In the genomic region with DNA sequence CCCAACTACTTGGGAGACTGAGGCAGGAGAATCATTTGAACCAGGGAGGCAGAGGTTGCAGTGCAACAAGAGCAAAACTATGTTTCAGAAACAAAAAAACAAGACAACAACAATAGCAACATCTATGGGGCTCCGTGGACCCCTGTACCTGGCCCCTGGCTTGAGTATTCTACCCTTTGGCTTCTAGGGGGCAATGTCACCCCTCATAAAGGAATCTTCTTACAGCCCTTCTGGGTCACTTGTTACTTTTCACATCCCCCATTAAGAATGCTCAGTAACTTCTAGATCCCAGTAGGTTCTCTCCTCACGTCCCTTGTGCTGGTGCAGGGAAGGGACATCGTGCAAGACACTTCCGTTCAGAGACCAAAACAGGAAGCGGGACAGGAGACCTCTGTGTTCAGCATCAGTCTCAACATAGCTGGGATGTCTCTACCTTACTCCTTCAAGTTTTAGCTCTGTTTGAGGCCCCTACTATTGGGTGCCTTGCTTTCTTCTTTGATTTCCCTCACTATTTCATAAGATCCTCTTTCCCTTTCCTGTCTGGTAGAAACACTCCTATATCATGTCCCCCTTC, we compare ENCODE assay signal across 1 cellular context.
TF ChIP-seq lines count a peak whose summit lies in the region.

No MANE protein-coding gene starts in this region.

TF ChIP-seq in H1, 55 proteins besides CTCF, POLR2A, EP300 and RAD21 (continued from another document):
- TF ChIP-seq JUND (IDR thresholded peaks at IDR 0.05; ENCODE audit: low read length) (no peak), CHD1 (IDR thresholded peaks at IDR 0.05; ENCODE audit: low read depth, low read length) (no peak), TEAD4 (IDR thresholded peaks at IDR 0.05; ENCODE audit: low read depth, low read length) (no peak), SUZ12 (IDR thresholded peaks at IDR 0.05; ENCODE audit: low read length) (no peak), TAF7 (optimal IDR thresholded peaks at IDR 0.05; ENCODE audit: borderline replicate concordance, low read depth, low read length) (no peak), SP4 (IDR thresholded peaks at IDR 0.05; ENCODE audit: low read length) (no peak), GTF2F1 (IDR thresholded peaks at IDR 0.05; ENCODE audit: borderline replicate concordance, low read depth, low read length) (no peak), JUN (IDR thresholded peaks at IDR 0.05; ENCODE audit: low read depth, low read length) (no peak), SIX5 (IDR thresholded peaks at IDR 0.05; ENCODE audit: low read depth, low read length) (no peak), BRCA1 (IDR thresholded peaks at IDR 0.05; ENCODE audit: low read depth, low read length) (no peak), SRF (IDR thresholded peaks at IDR 0.05; ENCODE audit: low read depth, low read length) (no peak), CBX5 (IDR thresholded peaks at IDR 0.05; ENCODE audit: low read depth, low read length) (no peak)
- TF ChIP-seq, protein P1, sequence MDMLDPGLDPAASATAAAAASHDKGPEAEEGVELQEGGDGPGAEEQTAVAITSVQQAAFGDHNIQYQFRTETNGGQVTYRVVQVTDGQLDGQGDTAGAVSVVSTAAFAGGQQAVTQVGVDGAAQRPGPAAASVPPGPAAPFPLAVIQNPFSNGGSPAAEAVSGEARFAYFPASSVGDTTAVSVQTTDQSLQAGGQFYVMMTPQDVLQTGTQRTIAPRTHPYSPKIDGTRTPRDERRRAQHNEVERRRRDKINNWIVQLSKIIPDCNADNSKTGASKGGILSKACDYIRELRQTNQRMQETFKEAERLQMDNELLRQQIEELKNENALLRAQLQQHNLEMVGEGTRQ (IDR thresholded peaks at IDR 0.05; ENCODE audit: low read length) = no peak
